Comparison of ENCODE assay signal across 33 cellular contexts in genomic region chr4:169803417-169803816, GRCh38.
"Had no signal": no experiment of that assay in that cellular context is flagged by ENCODE, and none has a peak within 500 bp of the region (broad histone marks: within the 10 kb centered on the region; RNA-seq: fewer than 3 reads in every experiment).

No MANE protein-coding gene starts in this region.

- H3K27me3 Mint-ChIP-seq: brain had no signal

- H3K4me1 ChIP-seq: ascending aorta, colonic mucosa, esophagus squamous epithelium, gastroesophageal sphincter had no signal

- H3K36me3 Mint-ChIP-seq: activated CD4-positive, alpha-beta memory T cell treated with anti-CD3 and anti-CD28 coated beads for 36 hours; activated CD8-positive, alpha-beta memory T cell treated with anti-CD3 and anti-CD28 coated beads, Interleukin-2, amount 10 ng/mL, durations not matched to agents 7 days and 5 days; activated naive CD4-positive, alpha-beta T cell treated with anti-CD3 and anti-CD28 coated beads, Interleukin-2, amount 10 ng/mL, durations not matched to agents 7 days and 5 days; activated naive CD4-positive, alpha-beta T cell treated with anti-CD3 and anti-CD28 coated beads, Interleukin-2, amount 50 U/mL, for 72 hours; activated naive CD8-positive, alpha-beta T cell treated with anti-CD3 and anti-CD28 coated beads, Interleukin-2, amount 10 ng/mL, durations not matched to agents 7 days and 5 days; brain had no signal

- ATAC-seq: activated CD4-positive, alpha-beta T cell treated with anti-CD3 and anti-CD28 coated beads for 36 hours; activated CD8-positive, alpha-beta memory T cell treated with anti-CD3 and anti-CD28 coated beads, Interleukin-2, amount 10 ng/mL, durations not matched to agents 7 days and 5 days; activated CD8-positive, alpha-beta T cell treated with anti-CD3 and anti-CD28 coated beads, Interleukin-2, amount 10 ng/mL, durations not matched to agents 7 days and 5 days; activated naive CD4-positive, alpha-beta T cell treated with anti-CD3 and anti-CD28 coated beads, Interleukin-2, amount 50 U/mL, for 72 hours; gastroesophageal sphincter; T-helper 17 cell had no signal

- H3K36me3 ChIP-seq: ascending aorta, colonic mucosa, esophagus squamous epithelium, gastroesophageal sphincter had no signal

- H3K9me3 ChIP-seq: ascending aorta, colonic mucosa, gastroesophageal sphincter had no signal

- H3K4me1 Mint-ChIP-seq: activated CD4-positive, alpha-beta T cell treated with anti-CD3 and anti-CD28 coated beads for 36 hours; activated CD4-positive, alpha-beta T cell treated with anti-CD3 and anti-CD28 coated beads, Interleukin-2, amount 10 ng/mL, durations not matched to agents 24 days and 14 days; activated CD8-positive, alpha-beta memory T cell treated with anti-CD3 and anti-CD28 coated beads, Interleukin-2, amount 10 ng/mL, durations not matched to agents 7 days and 5 days; activated naive CD4-positive, alpha-beta T cell treated with anti-CD3 and anti-CD28 coated beads, Interleukin-2, amount 10 ng/mL, durations not matched to agents 7 days and 5 days; activated naive CD8-positive, alpha-beta T cell treated with anti-CD3 and anti-CD28 coated beads, Interleukin-2, amount 10 ng/mL, durations not matched to agents 7 days and 5 days; brain; T-helper 17 cell had no signal

- H3K27me3 ChIP-seq: ascending aorta, colonic mucosa had no signal

- H3K27ac Mint-ChIP-seq: activated CD4-positive, alpha-beta memory T cell treated with anti-CD3 and anti-CD28 coated beads for 36 hours; activated CD4-positive, alpha-beta T cell treated with anti-CD3 and anti-CD28 coated beads for 36 hours; activated CD4-positive, alpha-beta T cell treated with anti-CD3 and anti-CD28 coated beads, Interleukin-2, amount 10 ng/mL, durations not matched to agents 24 days and 14 days; activated CD8-positive, alpha-beta memory T cell treated with anti-CD3 and anti-CD28 coated beads, Interleukin-2, amount 10 ng/mL, durations not matched to agents 7 days and 5 days; activated CD8-positive, alpha-beta T cell treated with anti-CD3 and anti-CD28 coated beads, Interleukin-2, amount 10 ng/mL, durations not matched to agents 7 days and 5 days; activated naive CD4-positive, alpha-beta T cell treated with anti-CD3 and anti-CD28 coated beads, Interleukin-2, amount 10 ng/mL, durations not matched to agents 7 days and 5 days; activated naive CD4-positive, alpha-beta T cell treated with anti-CD3 and anti-CD28 coated beads, Interleukin-2, amount 50 U/mL, for 72 hours; activated naive CD8-positive, alpha-beta T cell treated with anti-CD3 and anti-CD28 coated beads, Interleukin-2, amount 10 ng/mL, durations not matched to agents 7 days and 5 days; activated T-helper 1 cell treated with anti-CD3 and anti-CD28 coated beads, Interleukin-12 subunit alpha, Interleukin-12 subunit beta, Interleukin-2, Interleukin-4 antibody, amounts not matched to agents 30 ng/mL and 10 ng/mL and 1 ng/mL, durations not matched to agents 14 hours and 24 hours and 36 hours; activated T-helper 2 cell treated with anti-CD3 and anti-CD28 coated beads, Interferon-gamma antibody, Interleukin-2, Interleukin-4, amounts not matched to agents 10 μg/mL and 5 μg/mL and 100 μg/mL, durations not matched to agents 14 hours and 24 hours and 36 hours; brain; T-helper 17 cell; T-helper 2 cell treated with Interferon-gamma antibody and Interleukin-4, amounts not matched to agents 5 μg/mL and 100 μg/mL, for 36 hours had no signal

- H3K4me3 ChIP-seq: ascending aorta, colonic mucosa, esophagus squamous epithelium, gastroesophageal sphincter had no signal

- H3K4me3 Mint-ChIP-seq: activated CD4-positive, alpha-beta memory T cell treated with anti-CD3 and anti-CD28 coated beads for 36 hours; activated CD4-positive, alpha-beta T cell treated with anti-CD3 and anti-CD28 coated beads for 36 hours; activated CD4-positive, alpha-beta T cell treated with anti-CD3 and anti-CD28 coated beads, Interleukin-2, amount 10 ng/mL, durations not matched to agents 24 days and 14 days; activated CD8-positive, alpha-beta memory T cell treated with anti-CD3 and anti-CD28 coated beads, Interleukin-2, amount 10 ng/mL, durations not matched to agents 7 days and 5 days; activated CD8-positive, alpha-beta T cell treated with anti-CD3 and anti-CD28 coated beads, Interleukin-2, amount 10 ng/mL, durations not matched to agents 7 days and 5 days; activated naive CD4-positive, alpha-beta T cell treated with anti-CD3 and anti-CD28 coated beads, Interleukin-2, amount 10 ng/mL, durations not matched to agents 7 days and 5 days; activated naive CD8-positive, alpha-beta T cell treated with anti-CD3 and anti-CD28 coated beads, Interleukin-2, amount 10 ng/mL, durations not matched to agents 7 days and 5 days; activated T-helper 1 cell treated with anti-CD3 and anti-CD28 coated beads, Interleukin-12 subunit alpha, Interleukin-12 subunit beta, Interleukin-2, Interleukin-4 antibody, amounts not matched to agents 30 ng/mL and 10 ng/mL and 1 ng/mL, durations not matched to agents 14 hours and 24 hours and 36 hours; brain; T-helper 17 cell; T-helper 2 cell treated with Interferon-gamma antibody and Interleukin-4, amounts not matched to agents 5 μg/mL and 100 μg/mL, for 36 hours had no signal

- H3K9me3 Mint-ChIP-seq: activated CD4-positive, alpha-beta memory T cell treated with anti-CD3 and anti-CD28 coated beads for 36 hours; activated CD4-positive, alpha-beta T cell treated with anti-CD3 and anti-CD28 coated beads, Interleukin-2, amount 10 ng/mL, durations not matched to agents 24 days and 14 days; activated naive CD4-positive, alpha-beta T cell treated with anti-CD3 and anti-CD28 coated beads, Interleukin-2, amount 10 ng/mL, durations not matched to agents 7 days and 5 days; activated naive CD4-positive, alpha-beta T cell treated with anti-CD3 and anti-CD28 coated beads, Interleukin-2, amount 50 U/mL, for 72 hours; activated naive CD8-positive, alpha-beta T cell treated with anti-CD3 and anti-CD28 coated beads, Interleukin-2, amount 10 ng/mL, durations not matched to agents 7 days and 5 days; activated T-helper 1 cell treated with anti-CD3 and anti-CD28 coated beads, Interleukin-12 subunit alpha, Interleukin-12 subunit beta, Interleukin-2, Interleukin-4 antibody, amounts not matched to agents 30 ng/mL and 10 ng/mL and 1 ng/mL, durations not matched to agents 14 hours and 24 hours and 36 hours; activated T-helper 2 cell treated with anti-CD3 and anti-CD28 coated beads, Interferon-gamma antibody, Interleukin-2, Interleukin-4, amounts not matched to agents 10 μg/mL and 5 μg/mL and 100 μg/mL, durations not matched to agents 14 hours and 24 hours and 36 hours; brain; T-helper 2 cell treated with Interferon-gamma antibody and Interleukin-4, amounts not matched to agents 5 μg/mL and 100 μg/mL, for 36 hours had no signal

- H3K27ac ChIP-seq: ascending aorta, colonic mucosa, epithelial cell of prostate, esophagus squamous epithelium, gastroesophageal sphincter had no signal

- DNase-seq: activated CD4-positive, alpha-beta memory T cell treated with anti-CD3 and anti-CD28 coated beads for 36 hours; activated CD4-positive, alpha-beta T cell treated with anti-CD3 and anti-CD28 coated beads for 36 hours; activated CD4-positive, alpha-beta T cell treated with anti-CD3 and anti-CD28 coated beads, Interleukin-2, amount 10 ng/mL, durations not matched to agents 24 days and 14 days; activated CD4-positive, CD25-positive, alpha-beta regulatory T cell; activated CD4-positive, CD25-positive, alpha-beta regulatory T cell treated with anti-CD3 and anti-CD28 coated beads, Interleukin-2, amount 50 U/mL, for 72 hours; activated CD8-positive, alpha-beta memory T cell treated with anti-CD3 and anti-CD28 coated beads, Interleukin-2, amount 10 ng/mL, durations not matched to agents 7 days and 5 days; activated CD8-positive, alpha-beta memory T cell treated with anti-CD3 and anti-CD28 coated beads, Interleukin-2, amount 50 U/mL, for 4 hours; activated CD8-positive, alpha-beta T cell treated with anti-CD3 and anti-CD28 coated beads, Interleukin-2, amount 10 ng/mL, durations not matched to agents 7 days and 5 days; activated effector memory CD4-positive, alpha-beta T cell treated with anti-CD3 and anti-CD28 coated beads, Interleukin-2, amount 50 U/mL, for 16 hours; activated naive CD4-positive, alpha-beta T cell treated with anti-CD3 and anti-CD28 coated beads, Interleukin-2, amount 10 ng/mL, durations not matched to agents 7 days and 5 days; activated naive CD8-positive, alpha-beta T cell treated with anti-CD3 and anti-CD28 coated beads, Interleukin-2, amount 10 ng/mL, durations not matched to agents 7 days and 5 days; activated T-cell treated with anti-CD3 and anti-CD28 coated beads, Interleukin-2, amount 50 U/mL, for 1 hour; activated T-cell treated with anti-CD3 and anti-CD28 coated beads, Interleukin-2, amount 50 U/mL, for 48 hours; caudate nucleus; cerebellar nuclear complex; colonic mucosa; effector CD8-positive, alpha-beta T cell; esophagus squamous epithelium; foreskin melanocyte; head of caudate nucleus; T-helper 1 cell; T-helper 17 cell; T1000 had no signal

- FAIRE-seq: endometrium, endothelial cell of umbilical vein had no signal
